In the genomic region with DNA sequence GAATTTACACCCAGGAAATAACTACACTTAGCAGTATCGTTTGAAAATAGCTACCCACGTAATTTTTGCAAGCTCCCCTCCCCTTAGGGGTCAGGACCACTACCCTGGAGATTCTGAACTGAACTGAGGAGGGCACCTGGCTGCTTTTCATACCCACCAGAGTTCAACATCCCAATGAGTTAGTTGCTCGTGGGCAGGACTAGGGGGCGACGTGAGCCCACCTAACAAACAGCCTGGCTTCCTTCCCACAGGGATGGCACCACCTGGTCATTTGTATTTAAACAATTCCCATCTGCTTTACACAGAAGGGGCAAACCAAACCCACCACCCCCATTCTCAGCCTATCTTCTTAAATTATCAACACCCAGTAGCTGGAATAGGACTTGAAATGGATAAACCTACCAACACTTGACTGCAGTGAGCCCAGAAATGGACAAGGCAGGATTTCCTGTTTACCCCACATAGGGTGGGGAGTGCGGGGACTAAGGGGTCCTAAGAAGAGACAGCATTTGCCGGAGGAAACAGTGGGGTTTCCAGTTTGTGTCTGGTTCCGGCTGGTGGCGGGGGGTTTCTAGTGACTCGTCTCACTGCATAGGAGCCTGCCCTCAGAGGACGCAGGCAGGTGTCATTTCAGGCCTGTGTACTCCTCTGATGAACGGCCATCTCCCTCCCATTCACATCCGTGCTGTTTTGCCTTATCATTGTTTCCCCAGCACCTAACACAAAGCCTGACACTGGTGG, we compare ENCODE assay signal across 8 cellular contexts. TPM values are rescaled to one million over a fixed set of nuclear protein-coding genes. Genes with fewer than 3 reads are reported as not detected.
DNase-seq lines count a peak whose midpoint lies in the region; ATAC-seq and TF ChIP-seq lines count a peak whose summit lies in the region.

No MANE protein-coding gene starts in this region.

- H3K4me3 ChIP-seq in HCT116 (replicated peaks in 1 of 2; ENCODE audit: low read depth in 1 of 2, low read length in 2 of 2): no peak overlapping the region
- no peak overlapping the region for H3K4me3 ChIP-seq in liver (ENCODE audit: low read depth in 1 of 3, low read length in 3 of 3)

- H3K79me2 ChIP-seq in HCT116 (ENCODE audit: insufficient read depth, low read length): peaks cover 19% of the 10 kb centered on the region; the same call in 1 of the 2 replicates

- RAD21 ChIA-PET in HCT116 (lab: Charles Lee; ENCODE audit: low non-redundant PET in 1 of 2, low total read pairs in 2 of 2, uncharacterized antibody in 2 of 2, unreplicated experiment in 2 of 2): no interaction called here

- H3K36me3 ChIP-seq in HCT116 (ENCODE audit: control insufficient read depth in 1 of 2, insufficient read depth in 2 of 2, low read length in 2 of 2) (no peaks in the 10 kb centered on the region), liver (ENCODE audit: control insufficient read depth in 4 of 4, insufficient read depth in 3 of 4, low read depth in 1 of 4, low read length in 3 of 4) (no peaks in the 10 kb centered on the region)

- DNase-seq in COR-L47 (lab: John Stamatoyannopoulos, UW) (peak; percentile 16), HCT116 (ENCODE audit: low read depth, low spot score) (peak; percentile 4), WTC11 (ENCODE audit: low spot score) (peak; percentile 36), left colon (no peak), midbrain (lab: John Stamatoyannopoulos, UW) (no peak)

- H3K4me2 ChIP-seq in HCT116 (ENCODE audit: low read length): no peak overlapping the region

- H3K4me1 Mint-ChIP-seq in WTC11: peaks cover 48% of the 10 kb centered on the region

- BruUV-seq in HCT116 (replicated peaks; lab: Mats Ljungman, UMichigan): no TSS peak

- H3K27me3 ChIP-seq in HCT116 (ENCODE audit: insufficient read depth, low read length) (no peaks in the 10 kb centered on the region), liver (ENCODE audit: control insufficient read depth in 4 of 4, insufficient read depth in 4 of 4, low read length in 3 of 4) (no peaks in the 10 kb centered on the region)

- H3K27me3 Mint-ChIP-seq in WTC11 (ENCODE audit: low read depth): no peaks in the 10 kb centered on the region

- H3K27ac ChIP-seq in HCT116 (ENCODE audit: low read depth, low read length): no peak overlapping the region
- no peak overlapping the region for H3K27ac ChIP-seq in liver (ENCODE audit: low read depth in 1 of 2, low read length in 2 of 2)

- TF ChIP-seq RAD21 in HCT116 (IDR thresholded peaks at IDR 0.05; ENCODE audit: low read depth) (peak; percentile 66), liver (IDR thresholded peaks at IDR 0.05) (peak; percentile 35 to 52)

- H3K4me3 Mint-ChIP-seq in WTC11: no peak overlapping the region

- H3K9ac ChIP-seq in HCT116 (ENCODE audit: low read length) (no peak overlapping the region), liver (ENCODE audit: low read depth in 1 of 2, low read length in 2 of 2) (no peak overlapping the region)

- H3K9me3 ChIP-seq in HCT116 (ENCODE audit: control insufficient read depth in 1 of 2, insufficient read depth in 1 of 2, low read depth in 1 of 2, low read length in 2 of 2) (no peaks in the 10 kb centered on the region), liver (ENCODE audit: control insufficient read depth in 4 of 4, low read length in 3 of 4) (no peaks in the 10 kb centered on the region)

- CTCF ChIA-PET in HCT116 (lab: Charles Lee): interaction anchor here (1.4 kb wide), 1 partner anchor 276 kb away, joined by 3 read pairs; no protein-coding TSS in a partner anchor
- CTCF ChIA-PET in WTC11 (lab: Charles Lee): interaction anchor here (1.1 to 1.4 kb wide), 4 partner anchors 10 to 276 kb away, joined by 3 to 4 read pairs (median 3); no protein-coding TSS in a partner anchor

- no peak for TF ChIP-seq POLR2A in HCT116 (IDR thresholded peaks at IDR 0.05; ENCODE audit: borderline replicate concordance, extremely low read depth, insufficient read depth, insufficient read length)

- H3K9me3 Mint-ChIP-seq in WTC11: no peaks in the 10 kb centered on the region

- peak; percentile 73 for ATAC-seq in HCT116
- peak; percentile 70 for ATAC-seq in WTC11
- no peak for ATAC-seq in left colon
- no peak for ATAC-seq in GM19395 (IDR thresholded peaks at IDR 0.05; ENCODE audit: unreplicated experiment)
- no peak for ATAC-seq in GM21576 (IDR thresholded peaks at IDR 0.05; ENCODE audit: unreplicated experiment)

- no peaks in the 10 kb centered on the region for H3K9me2 ChIP-seq in HCT116 (ENCODE audit: insufficient read depth)

- H3K27ac Mint-ChIP-seq in WTC11: peak overlapping the region; percentile 63

- intact Hi-C loops in HCT116 (cut with micrococcal nuclease) (loop anchor here (1.0 to 10.0 kb wide), 2 partner anchors 149 to 501 kb away; a partner anchor contains a TSS), left colon (cut with DNase I, micrococcal nuclease) (no loop called here)

- H3K36me3 Mint-ChIP-seq in WTC11: no peaks in the 10 kb centered on the region

- H3K4me1 ChIP-seq in HCT116 (ENCODE audit: control insufficient read depth in 1 of 2, insufficient read depth in 2 of 2, low read length in 2 of 2) (no peaks in the 10 kb centered on the region), liver (ENCODE audit: control insufficient read depth in 4 of 4, insufficient read depth in 4 of 4, low read length in 3 of 4) (peaks cover 0 to 11% (median 4%) of the 10 kb centered on the region in 4 donors)

- H4K20me1 ChIP-seq in HCT116 (ENCODE audit: insufficient read depth): 0 out of 2 replicates have a peak, but pooled peaks cover 4% of the 10 kb centered on the region

- TF ChIP-seq CTCF in HCT116 (IDR thresholded peaks at IDR 0.05 in 2 of 3, conservative IDR thresholded peaks at IDR 0.05 in 1 of 3; ENCODE audit: borderline replicate concordance in 1 of 3, insufficient read depth in 1 of 3, low read depth in 2 of 3, low read length in 2 of 3): peak; percentile 40 to 50 (median 47); a peak in 5 of 6 replicates
- TF ChIP-seq CTCF in WTC11 (IDR thresholded peaks at IDR 0.05): 0 out of 2 replicates have a peak, but pooled peaks have one; percentile 16
- TF ChIP-seq CTCF in liver (IDR thresholded peaks at IDR 0.05; ENCODE audit: low read depth, low read length, missing input control): no peak

- 82% methylated on average over 13 of the region's 13 CpGs for WGBS in liver

- no peak overlapping the region for H2AFZ ChIP-seq in HCT116 (ENCODE audit: low read depth, low read length, poor library complexity, severe bottlenecking)

- POLR2A ChIA-PET in HCT116 (lab: Charles Lee): interaction anchor here (0.6 kb wide), 1 partner anchor 15 kb away, joined by 3 read pairs; no protein-coding TSS in a partner anchor
- POLR2A ChIA-PET in WTC11 (lab: Charles Lee): no interaction called here

TF ChIP-seq in HCT116, 20 proteins besides CTCF, POLR2A, EP300 and RAD21 (continues in another document):
- TF ChIP-seq EZH2 (IDR thresholded peaks at IDR 0.05) (no peak), YY1 (IDR thresholded peaks at IDR 0.05; ENCODE audit: extremely low read depth, insufficient replicate concordance, low read depth, low read length) (no peak), EZH2phosphoT487 (IDR thresholded peaks at IDR 0.05; ENCODE audit: borderline replicate concordance) (no peak), ZFX (IDR thresholded peaks at IDR 0.05) (no peak)

TF ChIP-seq in WTC11, 78 proteins besides CTCF, POLR2A, EP300 and RAD21:
- TF ChIP-seq, protein P1, sequence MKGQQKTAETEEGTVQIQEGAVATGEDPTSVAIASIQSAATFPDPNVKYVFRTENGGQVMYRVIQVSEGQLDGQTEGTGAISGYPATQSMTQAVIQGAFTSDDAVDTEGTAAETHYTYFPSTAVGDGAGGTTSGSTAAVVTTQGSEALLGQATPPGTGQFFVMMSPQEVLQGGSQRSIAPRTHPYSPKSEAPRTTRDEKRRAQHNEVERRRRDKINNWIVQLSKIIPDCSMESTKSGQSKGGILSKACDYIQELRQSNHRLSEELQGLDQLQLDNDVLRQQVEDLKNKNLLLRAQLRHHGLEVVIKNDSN (CRISPR knock-in tag; IDR thresholded peaks at IDR 0.05): no peak
- TF ChIP-seq ELF4 (CRISPR knock-in tag; IDR thresholded peaks at IDR 0.05; ENCODE audit: low read depth) (no peak), PRRX2 (CRISPR knock-in tag; IDR thresholded peaks at IDR 0.05) (no peak), GRHL2 (CRISPR knock-in tag; IDR thresholded peaks at IDR 0.05; ENCODE audit: insufficient replicate concordance, severe bottlenecking) (no peak)

TF ChIP-seq in liver, 16 proteins besides CTCF, POLR2A, EP300 and RAD21 (continues in another document):
- no peak for TF ChIP-seq TAF1 (conservative IDR thresholded peaks at IDR 0.05)
- TF ChIP-seq, protein P2, sequence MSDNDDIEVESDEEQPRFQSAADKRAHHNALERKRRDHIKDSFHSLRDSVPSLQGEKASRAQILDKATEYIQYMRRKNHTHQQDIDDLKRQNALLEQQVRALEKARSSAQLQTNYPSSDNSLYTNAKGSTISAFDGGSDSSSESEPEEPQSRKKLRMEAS (IDR thresholded peaks at IDR 0.05): no peak
- TF ChIP-seq NR2F2 (IDR thresholded peaks at IDR 0.05): no peak
- TF ChIP-seq EGR1 (IDR thresholded peaks at IDR 0.05; ENCODE audit: low read depth in 2 of 2): no peak
- TF ChIP-seq GABPA (IDR thresholded peaks at IDR 0.05 in 1 of 2, conservative IDR thresholded peaks at IDR 0.05 in 1 of 2): no peak
- TF ChIP-seq JUND (IDR thresholded peaks at IDR 0.05): no peak
- no peak for TF ChIP-seq FOXA1 (IDR thresholded peaks at IDR 0.05)
- TF ChIP-seq YY1 (IDR thresholded peaks at IDR 0.05): no peak
- TF ChIP-seq, protein P3, sequence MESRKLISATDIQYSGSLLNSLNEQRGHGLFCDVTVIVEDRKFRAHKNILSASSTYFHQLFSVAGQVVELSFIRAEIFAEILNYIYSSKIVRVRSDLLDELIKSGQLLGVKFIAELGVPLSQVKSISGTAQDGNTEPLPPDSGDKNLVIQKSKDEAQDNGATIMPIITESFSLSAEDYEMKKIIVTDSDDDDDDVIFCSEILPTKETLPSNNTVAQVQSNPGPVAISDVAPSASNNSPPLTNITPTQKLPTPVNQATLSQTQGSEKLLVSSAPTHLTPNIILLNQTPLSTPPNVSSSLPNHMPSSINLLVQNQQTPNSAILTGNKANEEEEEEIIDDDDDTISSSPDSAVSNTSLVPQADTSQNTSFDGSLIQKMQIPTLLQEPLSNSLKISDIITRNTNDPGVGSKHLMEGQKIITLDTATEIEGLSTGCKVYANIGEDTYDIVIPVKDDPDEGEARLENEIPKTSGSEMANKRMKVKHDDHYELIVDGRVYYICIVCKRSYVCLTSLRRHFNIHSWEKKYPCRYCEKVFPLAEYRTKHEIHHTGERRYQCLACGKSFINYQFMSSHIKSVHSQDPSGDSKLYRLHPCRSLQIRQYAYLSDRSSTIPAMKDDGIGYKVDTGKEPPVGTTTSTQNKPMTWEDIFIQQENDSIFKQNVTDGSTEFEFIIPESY (IDR thresholded peaks at IDR 0.05): no peak
- no peak for TF ChIP-seq RXRA (IDR thresholded peaks at IDR 0.05)
- TF ChIP-seq HNF4G (IDR thresholded peaks at IDR 0.05): no peak
- no peak for TF ChIP-seq HNF4A (conservative IDR thresholded peaks at IDR 0.05)

RNA-seq across cellular contexts. Expression of a gene that starts 11.6 kb away (rescaled TPM):
- total RNA-seq in HCT116 (2021; ENCODE audit: unreplicated experiment): 26.9 TPM
- polyA plus RNA-seq in HCT116 (2012): 18.8 and 23.9 TPM in 2 replicates
- total RNA-seq in WTC11 (2021): 42.2 to 43.8 TPM (median 43.0 TPM) in 3 replicates
- 10 to 100 TPM; 14.3 to 27.9 TPM for total RNA-seq in liver
- polyA plus RNA-seq in liver: 10 to 100 TPM in 1 of 2 donors, 1 to 10 TPM in 1; 7.2 to 11.7 TPM
- total RNA-seq in left colon: 10 to 100 TPM; 52.7 to 53.4 TPM

Comparison
In these comparisons a context has a peak if more than half of its experiments do, and no peak if none do; other contexts are left out.
1. DNase-seq: peak in COR-L47 (single experiment), HCT116 (single experiment) and WTC11 (single experiment); none in left colon (0 of 2) and midbrain (single experiment).
2. ATAC-seq: peak in HCT116 (single experiment) and WTC11 (single experiment); none in left colon (single experiment), GM19395 (single experiment) and GM21576 (single experiment).